Comparison of ENCODE assay signal across 21 cellular contexts in the genomic region with DNA sequence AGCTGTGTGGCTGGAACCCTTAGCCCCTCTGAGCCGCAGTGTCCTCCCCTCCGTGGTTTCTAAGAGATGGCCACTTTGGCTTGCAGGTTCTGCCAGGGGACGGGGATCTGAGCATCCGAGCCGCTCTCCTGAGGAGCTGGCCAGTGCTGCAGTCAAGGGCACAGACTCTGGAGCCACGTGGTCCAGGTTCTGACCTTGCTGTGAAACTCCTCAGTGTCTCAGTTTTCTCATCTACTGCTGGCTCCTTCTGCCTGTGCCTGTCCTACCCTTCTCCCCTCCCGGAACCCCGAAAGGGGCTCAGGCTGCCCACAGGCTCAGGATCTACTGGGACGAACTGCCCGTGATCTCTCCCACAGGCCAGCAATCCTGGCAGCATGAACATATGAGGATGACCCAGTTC.
"Had no signal": no experiment of that assay in that cellular context is flagged by ENCODE, and none has a peak within 500 bp of the region (broad histone marks: within the 10 kb centered on the region; RNA-seq: fewer than 3 reads in every experiment).

No MANE protein-coding gene starts in this region.

- H3K27ac Mint-ChIP-seq: dendritic cell treated with granulocyte-macrophage colony-stimulating factor and Interleukin-4, amounts not matched to agents 40 ng/mL and 50 ng/mL, for 4 days; effector memory CD8-positive, alpha-beta T cell; endodermal cell; mesothelial cell of epicardium had no signal

- H3K27ac ChIP-seq: colonic mucosa, epithelial cell of prostate, foreskin keratinocyte, heart right ventricle, left lung, lower lobe of right lung had no signal

- ATAC-seq: effector memory CD8-positive, alpha-beta T cell; esophagus mucosa; foreskin keratinocyte; heart right ventricle; left cardiac atrium; left lung; left ventricle myocardium superior; lower lobe of right lung; mucosa of descending colon had no signal

- H3K9me3 ChIP-seq: colonic mucosa, heart right ventricle, left lung, lower lobe of right lung, mucosa of descending colon had no signal

- H3K27me3 ChIP-seq: colonic mucosa, heart right ventricle, left lung had no signal

- H3K36me3 Mint-ChIP-seq: mesothelial cell of epicardium had no signal

- H3K4me3 ChIP-seq: colonic mucosa, heart right ventricle, left lung, lower lobe of right lung, mucosa of descending colon had no signal

- H3K9me3 Mint-ChIP-seq: dendritic cell treated with granulocyte-macrophage colony-stimulating factor and Interleukin-4, amounts not matched to agents 40 ng/mL and 50 ng/mL, for 4 days; effector memory CD8-positive, alpha-beta T cell; endodermal cell; mesothelial cell of epicardium had no signal

- H3K36me3 ChIP-seq: colonic mucosa, heart right ventricle, left lung, lower lobe of right lung had no signal

- H3K4me3 Mint-ChIP-seq: dendritic cell treated with granulocyte-macrophage colony-stimulating factor and Interleukin-4, amounts not matched to agents 40 ng/mL and 50 ng/mL, for 4 days; effector memory CD8-positive, alpha-beta T cell; endodermal cell; mesothelial cell of epicardium had no signal

- DNase-seq: colonic mucosa; cortex of kidney; effector CD8-positive, alpha-beta T cell; effector memory CD8-positive, alpha-beta T cell; endodermal cell; erythroblast; foreskin keratinocyte; glutamatergic neuron; head of caudate nucleus; heart right ventricle; hippocampal formation; left cardiac atrium; left lung; left ventricle myocardium superior; lower lobe of right lung; mesenchymal stem cell; mucosa of descending colon had no signal

- H3K4me1 Mint-ChIP-seq: endodermal cell had no signal

- H3K4me1 ChIP-seq: colonic mucosa, foreskin keratinocyte, left lung, lower lobe of right lung had no signal
